ENCODE assay signal across 9 cellular contexts in the genomic region with DNA sequence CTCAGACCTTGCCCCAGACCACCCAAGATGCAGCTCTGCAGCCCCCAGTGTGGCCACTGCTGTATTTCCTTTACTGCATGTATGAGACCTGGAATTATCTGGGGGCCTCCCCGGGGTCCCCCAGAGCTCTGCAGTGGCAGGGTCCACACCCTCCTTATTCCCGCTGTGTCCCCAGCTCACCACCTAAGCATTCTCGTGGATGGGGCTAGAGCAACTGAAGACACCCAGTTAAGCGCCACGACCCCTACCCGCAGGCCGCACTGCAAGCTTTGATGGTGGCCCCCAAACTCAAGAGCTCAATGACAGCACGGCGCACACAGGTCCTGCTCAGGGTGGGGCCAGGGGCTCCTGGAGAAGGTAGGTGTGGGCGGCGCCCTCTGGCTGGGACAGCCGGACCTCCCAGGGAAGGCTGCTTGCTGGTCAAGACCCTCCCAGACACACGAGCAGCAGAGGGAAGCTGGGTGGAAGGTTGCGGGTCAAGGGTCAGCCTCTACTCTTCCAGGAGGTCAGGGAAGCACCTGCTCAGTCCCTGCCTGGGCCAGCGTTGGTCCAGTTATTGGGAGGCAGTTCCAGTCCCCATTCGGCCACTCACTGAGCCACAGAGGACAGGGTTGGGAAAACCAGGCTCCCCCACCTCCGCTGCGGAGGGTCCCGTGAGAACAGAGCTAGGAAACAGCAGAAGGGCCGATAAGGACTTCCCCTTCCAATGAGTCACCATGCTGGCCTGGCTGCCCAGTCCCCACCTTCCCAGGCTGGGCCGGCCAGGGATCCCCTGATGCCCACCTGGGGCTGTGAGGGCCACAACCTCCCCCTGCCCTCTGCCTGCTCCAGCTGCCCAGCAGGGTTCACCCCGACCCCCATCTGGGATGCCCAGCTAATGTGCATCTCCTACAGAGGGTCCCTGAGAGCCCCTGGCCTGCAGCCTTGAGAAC. TPM values are rescaled to one million over a fixed set of nuclear protein-coding genes. Genes with fewer than 3 reads are reported as not detected.
DNase-seq lines count a peak whose midpoint lies in the region; ATAC-seq and TF ChIP-seq lines count a peak whose summit lies in the region.
"Had no signal": no experiment of that assay in that cellular context is flagged by ENCODE, and none has a peak within 500 bp of the region (broad histone marks: within the 10 kb centered on the region; RNA-seq: fewer than 3 reads in every experiment).

No MANE protein-coding gene starts in this region.

- H3K36me3 ChIP-seq in neuronal stem cell (replicated peaks in 1 of 2; ENCODE audit: control insufficient read depth in 2 of 2, insufficient read depth in 2 of 2, low read length in 2 of 2): peaks cover 4 to 9% of the 10 kb centered on the region in 2 donors

- H3K27ac Mint-ChIP-seq in natural killer cell treated with Interleukin-12 subunit alpha and Interleukin-12 subunit beta and Interleukin-15 and Interleukin-18, amount 100 ng/mL, for 72 hours: no peak overlapping the region
- no peak overlapping the region for H3K27ac Mint-ChIP-seq in natural killer cell

- peaks cover 42 to 71% of the 10 kb centered on the region in 2 donors for H3K4me1 ChIP-seq in neuronal stem cell (ENCODE audit: control insufficient read depth in 2 of 2, insufficient read depth in 1 of 2, low read depth in 1 of 2, low read length in 2 of 2)

- peak overlapping the region; percentile 98 for H2AK5ac ChIP-seq in neuronal stem cell (ENCODE audit: low read depth, low read length)

- peak overlapping the region; percentile 90 for H2BK5ac ChIP-seq in neuronal stem cell (ENCODE audit: low read length)

- H2BK15ac ChIP-seq in neuronal stem cell (ENCODE audit: low read length): peak overlapping the region; percentile 75

- H3K27me3 Mint-ChIP-seq in natural killer cell treated with Interleukin-12 subunit alpha and Interleukin-12 subunit beta and Interleukin-15 and Interleukin-18, amount 100 ng/mL, for 72 hours: peaks cover 0 to 5% of the 10 kb centered on the region in 2 donors
- H3K27me3 Mint-ChIP-seq in natural killer cell (ENCODE audit: low read depth in 2 of 2): peaks cover 0 to 22% of the 10 kb centered on the region in 2 donors

- no peaks in the 10 kb centered on the region for H3K9me3 Mint-ChIP-seq in natural killer cell treated with Interleukin-12 subunit alpha and Interleukin-12 subunit beta and Interleukin-15 and Interleukin-18, amount 100 ng/mL, for 72 hours
- no peaks in the 10 kb centered on the region for H3K9me3 Mint-ChIP-seq in natural killer cell

- H4K91ac ChIP-seq in neuronal stem cell (ENCODE audit: low read depth, low read length, poor library complexity): peak overlapping the region; percentile 9

- peak overlapping the region; percentile 90 for H2BK12ac ChIP-seq in neuronal stem cell (ENCODE audit: low read length)

- no peak for TF ChIP-seq CTCF in natural killer cell (IDR thresholded peaks at IDR 0.05)
- TF ChIP-seq CTCF in fibroblast of pulmonary artery (IDR thresholded peaks at IDR 0.05; ENCODE audit: low read length, missing control alignments): no peak

- peak overlapping the region; percentile 72 for H3K9ac ChIP-seq in neuronal stem cell (ENCODE audit: low read depth, low read length, poor library complexity)

- H2AFZ ChIP-seq in neuronal stem cell (ENCODE audit: low read length): no peak overlapping the region

- peak overlapping the region; percentile 49 for H3K14ac ChIP-seq in neuronal stem cell (ENCODE audit: low read length)

- WGBS in neuronal stem cell (ENCODE audit: extremely low coverage in 2 of 2, insufficient read length in 2 of 2, insufficient replicate concordance in 1 of 2), 2 donors: no CpG with 5 or more reads among the region's 22 CpGs

- H2BK120ac ChIP-seq in neuronal stem cell (ENCODE audit: low read depth, low read length): peak overlapping the region; percentile 47

- H3K79me1 ChIP-seq in neuronal stem cell (ENCODE audit: low read depth, low read length): peaks cover 28% of the 10 kb centered on the region

- H3K4me3 ChIP-seq in fibroblast of pulmonary artery (replicated peaks; ENCODE audit: low read depth, low read length) (peak overlapping the region; percentile 19), neuronal stem cell (ENCODE audit: low read length in 2 of 2) (no peak overlapping the region)

- H4K8ac ChIP-seq in neuronal stem cell (ENCODE audit: low read depth, low read length): no peak overlapping the region

- peak overlapping the region; percentile 60 for H3K23ac ChIP-seq in neuronal stem cell (ENCODE audit: low read depth, low read length, poor library complexity)

- H3K4ac ChIP-seq in neuronal stem cell (ENCODE audit: low read length): no peak overlapping the region

- no peaks in the 10 kb centered on the region for H3K27me3 ChIP-seq in neuronal stem cell (ENCODE audit: control insufficient read depth in 3 of 3, insufficient read depth in 3 of 3, low read depth in 1 of 3, low read length in 3 of 3)

- peak overlapping the region; percentile 11 for H3K4me2 ChIP-seq in neuronal stem cell (ENCODE audit: insufficient read depth, low read length, poor library complexity, severe bottlenecking)

- no peak for ATAC-seq in natural killer cell treated with Interleukin-12 subunit alpha and Interleukin-12 subunit beta and Interleukin-15 and Interleukin-18, amount 100 ng/mL, for 72 hours
- ATAC-seq in natural killer cell (no peak), HG03460 (IDR thresholded peaks at IDR 0.05; ENCODE audit: unreplicated experiment) (no peak), HG03175 (IDR thresholded peaks at IDR 0.05; ENCODE audit: unreplicated experiment) (no peak), HG03342 (IDR thresholded peaks at IDR 0.05; ENCODE audit: unreplicated experiment) (no peak)

- H3K9me3 ChIP-seq in neuronal stem cell (replicated peaks in 1 of 2; ENCODE audit: control insufficient read depth in 2 of 2, insufficient read depth in 1 of 2, low read depth in 1 of 2, low read length in 2 of 2): no peaks in the 10 kb centered on the region

- H3K36me3 Mint-ChIP-seq in natural killer cell treated with Interleukin-12 subunit alpha and Interleukin-12 subunit beta and Interleukin-15 and Interleukin-18, amount 100 ng/mL, for 72 hours: no peaks in the 10 kb centered on the region
- H3K36me3 Mint-ChIP-seq in natural killer cell: no peaks in the 10 kb centered on the region

- intact Hi-C loops in natural killer cell (cut with micrococcal nuclease): no loop called here

- no peak overlapping the region for H3K4me3 Mint-ChIP-seq in natural killer cell treated with Interleukin-12 subunit alpha and Interleukin-12 subunit beta and Interleukin-15 and Interleukin-18, amount 100 ng/mL, for 72 hours
- no peak overlapping the region for H3K4me3 Mint-ChIP-seq in natural killer cell

- peak overlapping the region; percentile 59 for H3K27ac ChIP-seq in neuronal stem cell (replicated peaks; ENCODE audit: low read length)

- peak overlapping the region; percentile 83 for H3K18ac ChIP-seq in neuronal stem cell (ENCODE audit: low read length)

- no peaks in the 10 kb centered on the region for H3K4me1 Mint-ChIP-seq in natural killer cell treated with Interleukin-12 subunit alpha and Interleukin-12 subunit beta and Interleukin-15 and Interleukin-18, amount 100 ng/mL, for 72 hours (ENCODE audit: low read depth in 2 of 2)
- H3K4me1 Mint-ChIP-seq in natural killer cell: peaks cover 0 to 6% of the 10 kb centered on the region in 2 donors

- DNase-seq in natural killer cell treated with Interleukin-12 subunit alpha and Interleukin-12 subunit beta and Interleukin-15 and Interleukin-18, amount 100 ng/mL, for 72 hours (ENCODE audit: low spot score): peak; percentile 44
- DNase-seq in natural killer cell (no peak), fibroblast of pulmonary artery (ENCODE audit: low read depth) (peak; percentile 68), neuronal stem cell (ENCODE audit: low spot score) (no peak), NCI-H2171 (lab: John Stamatoyannopoulos, UW) (no peak)
- DNase-seq: amniotic stem cell had no signal

RNA-seq across cellular contexts. Expression of gene LAMA5, which starts 2.9 kb away (rescaled TPM):
- 1 to 10 TPM; 1.5 to 1.9 TPM for total RNA-seq in natural killer cell treated with Interleukin-12 subunit alpha and Interleukin-12 subunit beta and Interleukin-15 and Interleukin-18, amount 100 ng/mL, for 72 hours
- 1 to 10 TPM; 1.0 to 4.3 (median 1.4) TPM for total RNA-seq in natural killer cell
- 59.5 TPM for polyA plus RNA-seq in neuronal stem cell (2013, experiment 1 of 2)
- polyA plus RNA-seq in neuronal stem cell (2013, experiment 2 of 2): 57.4 TPM

RNA-seq across cellular contexts. Expression of gene RPS21, which starts 22.7 kb away (rescaled TPM):
- 1,000 to 10,000 TPM; 1,109 to 1,318 TPM for total RNA-seq in natural killer cell treated with Interleukin-12 subunit alpha and Interleukin-12 subunit beta and Interleukin-15 and Interleukin-18, amount 100 ng/mL, for 72 hours
- total RNA-seq in natural killer cell: 1,000 to 10,000 TPM in 2 of 3 donors, 100 to 1,000 TPM in 1; 887 to 1,244 (median 1,112) TPM
- 3,158 TPM for polyA plus RNA-seq in neuronal stem cell (2013, experiment 1 of 2)
- polyA plus RNA-seq in neuronal stem cell (2013, experiment 2 of 2): 3,117 TPM

RNA-seq across cellular contexts. Expression of gene CABLES2, which starts 42.9 kb away (rescaled TPM):
- 1 to 10 TPM; 9.4 to 9.5 TPM for total RNA-seq in natural killer cell treated with Interleukin-12 subunit alpha and Interleukin-12 subunit beta and Interleukin-15 and Interleukin-18, amount 100 ng/mL, for 72 hours
- 1 to 10 TPM; 8.0 to 9.3 (median 8.4) TPM for total RNA-seq in natural killer cell
- polyA plus RNA-seq in neuronal stem cell (2013, experiment 1 of 2): 15.0 TPM
- polyA plus RNA-seq in neuronal stem cell (2013, experiment 2 of 2): 14.9 TPM

Comparison
In these comparisons a context has a peak if more than half of its experiments do, and no peak if none do; other contexts are left out.
1. DNase-seq: peak in natural killer cell treated with Interleukin-12 subunit alpha and Interleukin-12 subunit beta and Interleukin-15 and Interleukin-18, amount 100 ng/mL, for 72 hours (single experiment) and fibroblast of pulmonary artery (single experiment); none in natural killer cell (single experiment), neuronal stem cell (single experiment) and NCI-H2171 (single experiment).